Comparison of ENCODE assay signal across 8 cellular contexts in the genomic region with DNA sequence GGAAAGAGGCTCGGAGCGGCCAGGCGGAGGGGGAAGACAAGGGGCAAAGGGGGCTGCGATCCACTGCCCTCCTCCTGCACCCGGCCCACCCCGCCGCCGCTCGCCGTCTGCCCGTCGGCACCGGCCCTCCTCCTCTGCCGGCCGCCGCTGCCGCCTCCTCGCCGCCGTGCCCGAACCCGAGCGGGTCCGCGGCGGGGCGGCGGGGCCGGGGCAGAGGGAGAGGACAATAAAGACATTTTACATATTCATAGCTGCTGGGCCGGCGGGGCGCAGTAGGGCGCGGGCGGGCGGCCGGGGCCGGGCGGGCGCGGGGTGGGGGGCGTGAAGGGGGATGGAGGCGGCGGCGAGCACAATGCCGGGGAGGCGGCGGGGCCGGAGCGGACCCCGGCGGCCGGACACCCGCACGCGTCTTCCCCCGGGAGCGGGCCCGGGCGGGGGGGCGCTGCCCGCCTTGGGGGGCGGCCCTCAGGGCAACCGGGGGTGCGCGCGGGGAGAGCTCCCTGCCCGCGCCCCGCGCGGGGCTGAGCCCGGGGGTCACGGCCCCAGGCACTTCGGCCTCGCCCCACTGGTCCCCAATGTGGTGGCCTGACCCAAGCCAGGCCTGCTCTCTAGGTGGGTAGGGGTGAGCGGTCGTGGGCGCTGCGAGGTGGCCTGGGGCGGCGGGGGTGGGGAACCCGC. TPM values are rescaled to one million over a fixed set of nuclear protein-coding genes. Genes with fewer than 3 reads are reported as not detected.
DNase-seq lines count a peak whose midpoint lies in the region; ATAC-seq, FAIRE-seq and TF ChIP-seq lines count a peak whose summit lies in the region.

No MANE protein-coding gene starts in this region.

- no peak for TF ChIP-seq CTCF in GM23338 (conservative IDR thresholded peaks at IDR 0.05; ENCODE audit: low read depth in 2 of 2)
- no peak for TF ChIP-seq CTCF in K562 (IDR thresholded peaks at IDR 0.05 in 2 of 3, conservative IDR thresholded peaks at IDR 0.05 in 1 of 3; ENCODE audit: insufficient read depth in 2 of 3, low read depth in 1 of 3, low read length in 3 of 3)
- no peak for TF ChIP-seq CTCF in kidney (IDR thresholded peaks at IDR 0.05; ENCODE audit: borderline replicate concordance, extremely low read depth, insufficient read depth)

- H3K9me1 ChIP-seq in K562 (ENCODE audit: control insufficient read depth, insufficient read depth, low read length): no peaks in the 10 kb centered on the region

- no peak for TF ChIP-seq EP300 in K562 (IDR thresholded peaks at IDR 0.05; ENCODE audit: low read length)

- H3K79me2 ChIP-seq in GM23338 (replicated peaks; ENCODE audit: insufficient read depth) (peaks cover 44% of the 10 kb centered on the region), K562 (ENCODE audit: control insufficient read depth, insufficient read depth, low read length) (peaks cover 62% of the 10 kb centered on the region)

- DNase-seq in DMS 273 (lab: John Stamatoyannopoulos, UW; ENCODE audit: unreplicated experiment) (peak; percentile 76), DMS 273 treated with DMSO at 0.1 percent for 48 hours (lab: John Stamatoyannopoulos, UW) (no peak), GM23338 (ENCODE audit: low spot score) (peak; percentile 72), NCI-H1105 treated with DMSO at 0.1 percent for 48 hours (lab: John Stamatoyannopoulos, UW) (peak; percentile 50), K562 (ENCODE audit: extremely low read depth in 1 of 4, low spot score in 3 of 4) (peak in 2 of 4 experiments; percentile 49 to 55), kidney (no peak), NCI-H1694 treated with DMSO at 0.1 percent for 48 hours (lab: John Stamatoyannopoulos, UW) (no peak)
- DNase-seq in stimulated activated CD8-positive, alpha-beta memory T cell treated with anti-CD3 and anti-CD28 coated beads, Interleukin-4, amount 100 ng/mL, for 24 hours (ENCODE audit: low read depth): peak; percentile 4

- H3K9me2 ChIP-seq in GM23338 (ENCODE audit: insufficient read depth): no peaks in the 10 kb centered on the region

- H3F3A ChIP-seq in GM23338 (replicated peaks; ENCODE audit: low read depth): 0 out of 2 replicates have a peak, but pooled peaks cover 2% of the 10 kb centered on the region

- H3K36me3 Mint-ChIP-seq in GM23338 (ENCODE audit: low read depth): peaks cover 6% of the 10 kb centered on the region; the same call in 2 of the 3 replicates

- BruUV-seq in K562 (replicated peaks; lab: Mats Ljungman, UMichigan): no TSS peak

- FAIRE-seq in K562 (lab: Jason Lieb, UNC) (no peak), kidney (lab: Jason Lieb, UNC) (no peak)

- peaks cover 15% of the 10 kb centered on the region for H3K27me3 Mint-ChIP-seq in GM23338 (ENCODE audit: insufficient read depth, low read depth, poor library complexity)

- no peak for TF ChIP-seq RAD21 in K562 (CRISPR knock-in tag; conservative IDR thresholded peaks at IDR 0.05 in 1 of 2, IDR thresholded peaks at IDR 0.05 in 1 of 2)

- H3K36me3 ChIP-seq in GM23338 (ENCODE audit: insufficient read depth) (no peaks in the 10 kb centered on the region), K562 (ENCODE audit: control insufficient read depth, insufficient read depth, low read length) (no peaks in the 10 kb centered on the region), kidney (ENCODE audit: control insufficient read depth in 1 of 2, insufficient read depth in 2 of 2, low read length in 2 of 2) (no peaks in the 10 kb centered on the region)

- intact Hi-C loops in K562 (cut with micrococcal nuclease) (loop anchor here (5.0 kb wide), 4 partner anchors 46 to 411 kb away; a partner anchor contains a TSS), kidney (cut with DNase I) (no loop called here)

- H3K4me1 Mint-ChIP-seq in GM23338: peaks cover 46% of the 10 kb centered on the region

- H3K9me3 ChIP-seq in K562 (replicated peaks; ENCODE audit: control insufficient read depth, insufficient read depth, low read depth, low read length) (no peaks in the 10 kb centered on the region), kidney (ENCODE audit: control insufficient read depth in 1 of 2, low read length in 2 of 2) (no peaks in the 10 kb centered on the region)

- whole genome bisulfite sequencing in K562 (ENCODE audit: insufficient coverage, low coverage, missing lambda C conversion rate): under 1% methylated on average over 26 of the region's 83 CpGs

- H3K27ac ChIP-seq in GM23338 (ENCODE audit: low read depth) (peak overlapping the region; percentile 98), K562 (ENCODE audit: extremely low read depth, low read depth, low read length) (peak overlapping the region; percentile 92), kidney (ENCODE audit: low read depth in 2 of 2, low read length in 2 of 2) (peak overlapping the region; percentile 93 to 96)

- peak overlapping the region; percentile 88 for H3K4me3 Mint-ChIP-seq in GM23338

- CTCF ChIA-PET in K562 (lab: Yijun Ruan, JAX; ENCODE audit: low intra/inter-chr PET ratio): interaction anchor here (0.7 kb wide), 1 partner anchor 335 kb away, joined by 3 read pairs; no protein-coding TSS in a partner anchor

- H3K4me1 ChIP-seq in GM23338 (ENCODE audit: insufficient read depth) (peaks cover 43% of the 10 kb centered on the region), K562 (replicated peaks in 1 of 2; ENCODE audit: control insufficient read depth in 2 of 2, insufficient read depth in 2 of 2, low read length in 2 of 2) (peaks cover 17 to 32% of the 10 kb centered on the region in 2 experiments; a peak in 4 of 5 replicates), kidney (ENCODE audit: control insufficient read depth in 1 of 2, insufficient read depth in 1 of 2, low read depth in 1 of 2, low read length in 2 of 2) (peaks cover 0 to 19% of the 10 kb centered on the region in 2 donors)

- ATAC-seq in GM23338 (peak; percentile 27), K562 (peak; percentile 19)

- H3K4me2 ChIP-seq in GM23338 (peak overlapping the region; percentile 82), K562 (ENCODE audit: insufficient read depth, low read length) (peak overlapping the region; percentile 92; the same call in 1 of the 2 replicates)

- peaks cover 10% of the 10 kb centered on the region; the same call in 2 of the 3 replicates for H3K9me3 Mint-ChIP-seq in GM23338

- no peak for TF ChIP-seq POLR2A in K562 (conservative IDR thresholded peaks at IDR 0.05)

- H3K27ac Mint-ChIP-seq in GM23338: peak overlapping the region; percentile 87

- H3K27me3 ChIP-seq in GM23338 (ENCODE audit: insufficient read depth): no peaks in the 10 kb centered on the region
- no peaks in the 10 kb centered on the region for H3K27me3 ChIP-seq in K562 (ENCODE audit: control insufficient read depth in 2 of 2, insufficient read depth in 2 of 2, low read length in 2 of 2)

- POLR2A ChIA-PET in K562 (lab: Yijun Ruan, JAX): interaction anchor here (0.6 to 2.9 kb wide), 7 partner anchors 11 to 335 kb away, joined by 3 to 25 read pairs (median 5); no protein-coding TSS in a partner anchor

- in situ Hi-C loops in K562 (cut with MboI): no loop called here

- H2AFZ ChIP-seq in GM23338 (no peak overlapping the region), K562 (ENCODE audit: low read depth, low read length) (peak overlapping the region; percentile 63)

- H3K4me3 ChIP-seq in GM23338: peak overlapping the region; percentile 69
- H3K4me3 ChIP-seq in K562: peak overlapping the region; percentile 63
- peak overlapping the region; percentile 46 to 71 for H3K4me3 ChIP-seq in kidney (ENCODE audit: low read length in 2 of 2)

- H4K20me1 ChIP-seq in GM23338 (replicated peaks; ENCODE audit: insufficient read depth) (no peaks in the 10 kb centered on the region; the same call in 1 of the 2 replicates), K562 (replicated peaks; ENCODE audit: control insufficient read depth, insufficient read depth, low read length) (no peaks in the 10 kb centered on the region)

- peak overlapping the region; percentile 81 to 94 for H3K9ac ChIP-seq in K562 (ENCODE audit: insufficient read depth in 1 of 2, low read depth in 2 of 2, low read length in 2 of 2)
- peak overlapping the region; percentile 14 to 82 for H3K9ac ChIP-seq in kidney (ENCODE audit: low read length in 2 of 2)

TF ChIP-seq in GM23338, 12 proteins besides CTCF, POLR2A, EP300 and RAD21 (continues in another document):
- TF ChIP-seq STAT1 (IDR thresholded peaks at IDR 0.05; ENCODE audit: unreplicated experiment): no peak
- no peak for TF ChIP-seq EZH2 (IDR thresholded peaks at IDR 0.05; ENCODE audit: low read depth, unreplicated experiment)
- TF ChIP-seq ZNF114 (CRISPR knock-in tag; IDR thresholded peaks at IDR 0.05): no peak
- TF ChIP-seq EZH2phosphoT487 (IDR thresholded peaks at IDR 0.05; ENCODE audit: unreplicated experiment): no peak
- TF ChIP-seq JUNB (IDR thresholded peaks at IDR 0.05; ENCODE audit: unreplicated experiment): no peak

TF ChIP-seq in K562, 482 proteins besides CTCF, POLR2A, EP300 and RAD21 (continues in another document):
- TF ChIP-seq PHF8 (IDR thresholded peaks at IDR 0.05; ENCODE audit: borderline replicate concordance, low read length) (peak; percentile 7; the same call in 1 of the 2 replicates), ZNF232 (CRISPR knock-in tag; IDR thresholded peaks at IDR 0.05) (no peak), ZC3H4 (CRISPR knock-in tag; IDR thresholded peaks at IDR 0.05; ENCODE audit: borderline replicate concordance) (0 out of 2 replicates have a peak, but pooled peaks have one; percentile 41)

RNA-seq across cellular contexts. Expression of a gene that starts 0.6 kb away (rescaled TPM):
- 52.0 and 66.1 TPM in 2 replicates for total RNA-seq in GM23338 (2014; rRNA removed; shearing (Covaris generic))
- polyA plus RNA-seq in GM23338 (2016; fragmentation: Nextera tagmentation; extraction: Ambion mirVana) (29.9 and 38.8 TPM in 2 replicates), K562 (2011; rRNA removed) (13.6 and 14.2 TPM in 2 replicates), K562 (2014; fragmentation: Illumina TruSeq; extraction: Trizol) (7.9 and 8.2 TPM in 2 replicates), K562 (2014; fragmentation: Nextera tagmentation; extraction: Ambion mirVana) (1 to 10 TPM; 2.6 to 6.0 TPM), K562 (2014; rRNA removed) (5.9 and 8.8 TPM in 2 replicates), kidney (ENCODE audit: insufficient read depth, low read depth, low replicate concordance) (1.9 TPM)
- 34.9 and 64.7 TPM in 2 replicates for total RNA-seq in K562 (2011; cell fraction: chromatin; rRNA removed; ENCODE audit: low replicate concordance)
- total RNA-seq in K562 (2011; cell fraction: nucleolus; rRNA removed): 9.8 and 13.7 TPM in 2 replicates
- 33.9 and 47.9 TPM in 2 replicates for total RNA-seq in K562 (2011; cell fraction: nucleoplasm; rRNA removed)
- total RNA-seq in K562 (2014; rRNA removed) (6.0 and 8.5 TPM in 2 replicates), K562 (2014; rRNA removed; fragmentation: Illumina TruSeq; extraction: Trizol) (18.2 and 20.1 TPM in 2 replicates), K562 (2015; rRNA removed; fragmentation: Illumina TruSeq; extraction: Trizol) (14.4 and 14.9 TPM in 2 replicates), K562 (2021) (19.9 and 22.3 TPM in 2 replicates), kidney (25.2 TPM)
- 13.0 and 21.3 TPM in 2 replicates for polyA plus RNA-seq in K562 (2011; cell fraction: cytosol; rRNA removed)
- polyA plus RNA-seq in K562 (2011; cell fraction: nucleus; rRNA removed): 15.4 and 22.1 TPM in 2 replicates
- 3.2 and 5.0 TPM in 2 replicates for polyA plus RNA-seq in K562 (2012)
- 33.3 and 39.0 TPM in 2 replicates for polyA minus RNA-seq in K562 (2011; rRNA and poly(A)+ RNA removed)
- polyA minus RNA-seq in K562 (2011; cell fraction: cytosol; rRNA and poly(A)+ RNA removed): 8.8 and 9.9 TPM in 2 replicates
- polyA minus RNA-seq in K562 (2011; cell fraction: nucleus; rRNA and poly(A)+ RNA removed): 16.7 and 24.5 TPM in 2 replicates

Comparison
In these comparisons a context has a peak if more than half of its experiments do, and no peak if none do; other contexts are left out.
1. DNase-seq: peak in DMS 273 (single experiment), GM23338 (single experiment), NCI-H1105 treated with DMSO at 0.1 percent for 48 hours (single experiment) and stimulated activated CD8-positive, alpha-beta memory T cell treated with anti-CD3 and anti-CD28 coated beads, Interleukin-4, amount 100 ng/mL, for 24 hours (single experiment); none in DMS 273 treated with DMSO at 0.1 percent for 48 hours (single experiment), kidney (single experiment) and NCI-H1694 treated with DMSO at 0.1 percent for 48 hours (single experiment).
2. Peak in every context shown above with its lines, with median percentiles within 50 percentile points of each other: H3K27ac ChIP-seq and H3K4me3 ChIP-seq.